In genomic region chr2:7279421-7279949, GRCh38 we compare ENCODE assay signal across 9 cellular contexts.
"Had no signal": no experiment of that assay in that cellular context is flagged by ENCODE, and none has a peak within 500 bp of the region (broad histone marks: within the 10 kb centered on the region; RNA-seq: fewer than 3 reads in every experiment).

No MANE protein-coding gene starts in this region.

- H3K4me1 ChIP-seq: HAP-1 had no signal

- H3K36me3 ChIP-seq: HAP-1 had no signal

- H3K9me3 ChIP-seq: HAP-1 had no signal

- ATAC-seq: HCT116, HepG2 had no signal

- DNase-seq: GM23248, GOT3, H7, HFFc6, KBM-7 had no signal

- H3K27ac ChIP-seq: GM23248, HL-60 had no signal

- H3K4me3 ChIP-seq: GM23248, HAP-1 had no signal
